11 cellular contexts compared by ENCODE assay signal in genomic region chr11:62677160-62677559, GRCh38. TPM values are rescaled to one million over a fixed set of nuclear protein-coding genes. Genes with fewer than 3 reads are reported as not detected.
DNase-seq lines count a peak whose midpoint lies in the region; ATAC-seq and TF ChIP-seq lines count a peak whose summit lies in the region.
"Had no signal": no experiment of that assay in that cellular context is flagged by ENCODE, and none has a peak within 500 bp of the region (broad histone marks: within the 10 kb centered on the region; RNA-seq: fewer than 3 reads in every experiment).

No MANE protein-coding gene starts in this region.

- H3K4me1 ChIP-seq in iPS-15b (ENCODE audit: control insufficient read depth, insufficient read depth, low read length) (peaks cover 7% of the 10 kb centered on the region), heart right ventricle (peaks cover 8 to 61% (median 45%) of the 10 kb centered on the region in 9 donors)

- peaks cover 50% of the 10 kb centered on the region for H3K4me1 Mint-ChIP-seq in stimulated activated naive CD8-positive, alpha-beta T cell treated with anti-CD3 and anti-CD28 coated beads, Interleukin-15, Interleukin-2, amounts not matched to agents 100 ng/mL and 50 ng/mL, for 24 hours (ENCODE audit: low read depth)
- peaks cover 53 to 56% (median 55%) of the 10 kb centered on the region in 3 donors for H3K4me1 Mint-ChIP-seq in T-cell

- peak overlapping the region; percentile 88 for H3K4me3 Mint-ChIP-seq in stimulated activated naive CD8-positive, alpha-beta T cell treated with anti-CD3 and anti-CD28 coated beads, Interleukin-15, Interleukin-2, amounts not matched to agents 100 ng/mL and 50 ng/mL, for 24 hours
- H3K4me3 Mint-ChIP-seq in T-cell: peak overlapping the region; percentile 86 to 89 (median 87)

- no peaks in the 10 kb centered on the region for H3K9me3 ChIP-seq in iPS-15b (ENCODE audit: control insufficient read depth, insufficient read depth, low read length)
- no peaks in the 10 kb centered on the region for H3K9me3 ChIP-seq in heart right ventricle

- peak overlapping the region; percentile 67 for H3K27ac Mint-ChIP-seq in stimulated activated naive CD8-positive, alpha-beta T cell treated with anti-CD3 and anti-CD28 coated beads, Interleukin-15, Interleukin-2, amounts not matched to agents 100 ng/mL and 50 ng/mL, for 24 hours
- peak overlapping the region; percentile 59 to 77 for H3K27ac Mint-ChIP-seq in T-cell

- no peaks in the 10 kb centered on the region for H3K27me3 Mint-ChIP-seq in stimulated activated naive CD8-positive, alpha-beta T cell treated with anti-CD3 and anti-CD28 coated beads, Interleukin-15, Interleukin-2, amounts not matched to agents 100 ng/mL and 50 ng/mL, for 24 hours
- no peaks in the 10 kb centered on the region for H3K27me3 Mint-ChIP-seq in T-cell

- 59 to 72% methylated on average over 5 of the region's 5 CpGs for WGBS in heart right ventricle, 2 donors

- peak overlapping the region; percentile 96 for H3K4me3 ChIP-seq in iPS-15b (ENCODE audit: low read depth, low read length)
- H3K4me3 ChIP-seq in heart right ventricle: no peak overlapping the region

- H3K27me3 ChIP-seq in iPS-15b (ENCODE audit: control insufficient read depth, insufficient read depth, low read length) (no peaks in the 10 kb centered on the region), heart right ventricle (no peaks in the 10 kb centered on the region)

- peaks cover 26% of the 10 kb centered on the region for H3K36me3 Mint-ChIP-seq in stimulated activated naive CD8-positive, alpha-beta T cell treated with anti-CD3 and anti-CD28 coated beads, Interleukin-15, Interleukin-2, amounts not matched to agents 100 ng/mL and 50 ng/mL, for 24 hours (ENCODE audit: low read depth)
- H3K36me3 Mint-ChIP-seq in T-cell: peaks cover 23% of the 10 kb centered on the region

- POLR2A ChIA-PET in T-cell (lab: Charles Lee): interaction anchor here (0.5 to 2.4 kb wide), 5 partner anchors 11 to 74 kb away, joined by 3 to 17 read pairs (median 3); partner anchors contain the start of genes C11orf98 (in 2 of the 2) and CSKMT (in 2 of the 2)

- H3K27ac ChIP-seq in heart right ventricle: no peak overlapping the region

- no peak overlapping the region for H3K9ac ChIP-seq in iPS-15b (ENCODE audit: low read depth, low read length)

- intact Hi-C loops in heart right ventricle (cut with DNase I): no loop called here

- DNase-seq in stimulated activated naive CD8-positive, alpha-beta T cell treated with anti-CD3 and anti-CD28 coated beads, Interleukin-15, Interleukin-2, amounts not matched to agents 100 U/mL and 50 U/mL, for 24 hours: no peak
- DNase-seq in T-cell (no peak), heart right ventricle (no peak), HuH-7 (ENCODE audit: low spot score) (no peak)
- DNase-seq: NCI-H1694; OCI-M1; stimulated activated CD4-positive, alpha-beta T cell treated with anti-CD3 and anti-CD28 coated beads, Interleukin-15, amount 100 ng/mL, for 24 hours had no signal

- CTCF ChIA-PET in T-cell (lab: Charles Lee): interaction anchor here in 1 of 2 donors (0.6 to 1.3 kb wide), 3 partner anchors 56 to 646 kb away, joined by 3 to 4 read pairs (median 4); no protein-coding TSS in a partner anchor

- no peak for ATAC-seq in stimulated activated naive CD8-positive, alpha-beta T cell treated with anti-CD3 and anti-CD28 coated beads, Interleukin-15, Interleukin-2, amounts not matched to agents 100 U/mL and 50 U/mL, for 24 hours
- no peak for ATAC-seq in T-cell (replicated peaks in 1 of 4)
- no peak for ATAC-seq in HG03469 (IDR thresholded peaks at IDR 0.05; ENCODE audit: unreplicated experiment)
- no peak for ATAC-seq in GM19328 (IDR thresholded peaks at IDR 0.05; ENCODE audit: unreplicated experiment)
- ATAC-seq in heart right ventricle: no peak

- no peak for TF ChIP-seq CTCF in heart right ventricle (IDR thresholded peaks at IDR 0.05)

- H3K36me3 ChIP-seq in iPS-15b (ENCODE audit: control insufficient read depth, insufficient read depth, low read length) (peaks cover 16% of the 10 kb centered on the region), heart right ventricle (peaks cover 0 to 55% (median 17%) of the 10 kb centered on the region in 9 donors)

- no peaks in the 10 kb centered on the region for H3K9me3 Mint-ChIP-seq in stimulated activated naive CD8-positive, alpha-beta T cell treated with anti-CD3 and anti-CD28 coated beads, Interleukin-15, Interleukin-2, amounts not matched to agents 100 ng/mL and 50 ng/mL, for 24 hours
- no peaks in the 10 kb centered on the region for H3K9me3 Mint-ChIP-seq in T-cell

RNA-seq across cellular contexts. Expression of gene UBXN1, which starts 1.7 kb away (rescaled TPM):
- total RNA-seq in T-cell (100 to 1,000 TPM; 180 to 199 (median 196) TPM), heart right ventricle (100 to 1,000 TPM in 1 of 10 donors, 10 to 100 TPM in 9; 57.8 to 100 (median 81.2) TPM)
- 100 to 1,000 TPM in 1 of 2 donors, 10 to 100 TPM in 1; 83.1 to 175 TPM for polyA plus RNA-seq in heart right ventricle

RNA-seq across cellular contexts. Expression of gene LBHD1, which starts 5.1 kb away (rescaled TPM):
- 10 to 100 TPM; 15.5 to 24.7 (median 20.7) TPM for total RNA-seq in T-cell
- total RNA-seq in heart right ventricle: 1 to 10 TPM; 1.6 to 4.9 (median 3.0) TPM
- polyA plus RNA-seq in heart right ventricle: 1 to 10 TPM; 1.6 to 6.4 TPM

RNA-seq across cellular contexts. Expression of gene UQCC3, which starts 5.7 kb away (rescaled TPM):
- total RNA-seq in T-cell (1 to 10 TPM; 2.7 to 9.3 (median 8.1) TPM), heart right ventricle (1 to 10 TPM; 3.9 to 9.5 (median 5.5) TPM)
- 10 to 100 TPM; 18.0 to 23.0 TPM for polyA plus RNA-seq in heart right ventricle

RNA-seq across cellular contexts. Expression of gene CSKMT, which starts 12.0 kb away (rescaled TPM):
- total RNA-seq in T-cell (10 to 100 TPM; 14.8 to 35.6 (median 27.4) TPM), heart right ventricle (1 to 10 TPM; 2.4 to 7.7 (median 4.2) TPM)
- 10 to 100 TPM in 1 of 2 donors, 1 to 10 TPM in 1; 8.8 to 15.7 TPM for polyA plus RNA-seq in heart right ventricle

RNA-seq across cellular contexts. Expression of gene C11orf98, which starts 12.2 kb away (rescaled TPM):
- total RNA-seq in T-cell: 10 to 100 TPM; 28.3 to 62.6 (median 54.8) TPM
- total RNA-seq in heart right ventricle: 10 to 100 TPM; 25.8 to 41.5 (median 30.0) TPM
- 100 to 1,000 TPM in 1 of 2 donors, 10 to 100 TPM in 1; 75.9 to 210 TPM for polyA plus RNA-seq in heart right ventricle
